33 cellular contexts compared by ENCODE assay signal in the genomic region with DNA sequence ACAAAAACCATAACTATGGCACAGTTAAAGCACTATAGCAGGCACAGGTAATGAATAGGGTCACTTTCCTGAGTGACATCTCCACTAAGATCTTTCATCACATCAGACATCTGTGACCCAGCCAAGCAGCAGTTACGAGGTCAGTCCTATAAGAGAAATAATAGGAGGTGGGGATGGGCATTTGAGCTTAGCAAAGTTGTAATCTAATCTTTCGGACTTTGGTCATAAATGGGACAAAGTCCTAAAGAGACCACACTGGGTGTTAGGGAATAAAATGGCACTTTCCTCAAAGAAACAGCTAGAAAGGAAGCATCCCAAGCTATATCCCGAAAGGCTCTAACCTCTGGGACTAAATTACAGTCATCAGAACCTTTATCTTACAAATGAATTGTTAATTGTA.
"Had no signal": no experiment of that assay in that cellular context is flagged by ENCODE, and none has a peak within 500 bp of the region (broad histone marks: within the 10 kb centered on the region; RNA-seq: fewer than 3 reads in every experiment).

No MANE protein-coding gene starts in this region.

- H3K4me1 Mint-ChIP-seq: activated naive CD4-positive, alpha-beta T cell treated with anti-CD3 and anti-CD28 coated beads, Interleukin-2, amount 10 ng/mL, durations not matched to agents 7 days and 5 days; activated naive CD8-positive, alpha-beta T cell treated with anti-CD3 and anti-CD28 coated beads for 36 hours had no signal

- H3K4me1 ChIP-seq: SJSA1 had no signal

- DNase-seq: activated B cell treated with CpG ODN at 0.5 μM for 24 hours; activated CD4-positive, alpha-beta memory T cell treated with anti-CD3 and anti-CD28 coated beads for 36 hours; activated CD4-positive, alpha-beta T cell treated with anti-CD3 and anti-CD28 coated beads for 4 hours; activated CD4-positive, alpha-beta T cell treated with anti-CD3 and anti-CD28 coated beads, Interleukin-2, amount 50 U/mL, for 1 hour; activated CD4-positive, CD25-positive, alpha-beta regulatory T cell treated with anti-CD3 and anti-CD28 coated beads, Interleukin-2, amount 50 U/mL, for 72 hours; activated CD8-positive, alpha-beta memory T cell treated with anti-CD3 and anti-CD28 coated beads, Interleukin-2, amount 50 U/mL, for 4 hours; activated naive CD4-positive, alpha-beta T cell treated with anti-CD3 and anti-CD28 coated beads, Interleukin-2, amount 10 ng/mL, durations not matched to agents 7 days and 5 days; activated naive CD8-positive, alpha-beta T cell treated with anti-CD3 and anti-CD28 coated beads for 36 hours; activated T-cell treated with anti-CD3 and anti-CD28 coated beads for 4 hours; activated T-cell treated with anti-CD3 and anti-CD28 coated beads, Interleukin-2, amount 50 U/mL, for 4 hours; amniotic stem cell; aorta; brain microvascular endothelial cell; Karpas-422; KBM-7; NCI-H1105 treated with DMSO at 0.1 percent for 48 hours; NCI-H1436; NCI-H1694; NCI-H2029; NCI-H510A; NCI-H526; NCI-H748 treated with DMSO at 0.1 percent for 48 hours; NK-92 treated with Interleukin-12 subunit alpha and Interleukin-12 subunit beta, amount 100 ng/mL, for 24 hours; PC-3; Peyer's patch; RPMI8226; SHP77 treated with DMSO at 0.1 percent for 48 hours; SK-N-SH had no signal

- H3K36me3 ChIP-seq: brain microvascular endothelial cell, Peyer's patch, SJSA1 had no signal

- H3K4me3 Mint-ChIP-seq: activated B cell treated with CpG ODN at 0.5 μM for 24 hours; activated CD4-positive, alpha-beta memory T cell treated with anti-CD3 and anti-CD28 coated beads for 36 hours; activated naive CD4-positive, alpha-beta T cell treated with anti-CD3 and anti-CD28 coated beads, Interleukin-2, amount 10 ng/mL, durations not matched to agents 7 days and 5 days; activated naive CD8-positive, alpha-beta T cell treated with anti-CD3 and anti-CD28 coated beads for 36 hours; activated T-cell treated with anti-CD3 and anti-CD28 coated beads, Interleukin-2, amount 50 U/mL, for 4 hours; activated T-helper 1 cell treated with anti-CD3 and anti-CD28 coated beads, Interleukin-12 subunit alpha, Interleukin-12 subunit beta, Interleukin-2, Interleukin-4 antibody, amounts not matched to agents 30 ng/mL and 10 ng/mL and 1 ng/mL, durations not matched to agents 14 hours and 24 hours and 36 hours; IgD-negative memory B cell; T-helper 1 cell treated with Interleukin-12 subunit alpha and Interleukin-12 subunit beta and Interleukin-4 antibody, amounts not matched to agents 30 μg/mL and 1 μg/mL, for 36 hours; T-helper 2 cell treated with Interferon-gamma antibody and Interleukin-4, amounts not matched to agents 5 μg/mL and 100 μg/mL, for 36 hours had no signal

- H3K36me3 Mint-ChIP-seq: activated CD4-positive, alpha-beta memory T cell treated with anti-CD3 and anti-CD28 coated beads for 36 hours; activated naive CD4-positive, alpha-beta T cell treated with anti-CD3 and anti-CD28 coated beads, Interleukin-2, amount 10 ng/mL, durations not matched to agents 7 days and 5 days; activated naive CD8-positive, alpha-beta T cell treated with anti-CD3 and anti-CD28 coated beads for 36 hours; IgD-negative memory B cell had no signal

- H3K4me2 ChIP-seq: SK-N-SH had no signal

- H3K9me2 ChIP-seq: SK-N-SH had no signal

- H3K9me3 Mint-ChIP-seq: activated B cell treated with CpG ODN at 0.5 μM for 24 hours; activated CD4-positive, alpha-beta memory T cell treated with anti-CD3 and anti-CD28 coated beads for 36 hours; activated naive CD4-positive, alpha-beta T cell treated with anti-CD3 and anti-CD28 coated beads, Interleukin-2, amount 10 ng/mL, durations not matched to agents 7 days and 5 days; activated naive CD8-positive, alpha-beta T cell treated with anti-CD3 and anti-CD28 coated beads for 36 hours; activated T-cell treated with anti-CD3 and anti-CD28 coated beads, Interleukin-2, amount 50 U/mL, for 4 hours; activated T-helper 1 cell treated with anti-CD3 and anti-CD28 coated beads, Interleukin-12 subunit alpha, Interleukin-12 subunit beta, Interleukin-2, Interleukin-4 antibody, amounts not matched to agents 30 ng/mL and 10 ng/mL and 1 ng/mL, durations not matched to agents 14 hours and 24 hours and 36 hours; IgD-negative memory B cell; T-helper 1 cell treated with Interleukin-12 subunit alpha and Interleukin-12 subunit beta and Interleukin-4 antibody, amounts not matched to agents 30 μg/mL and 1 μg/mL, for 36 hours; T-helper 2 cell treated with Interferon-gamma antibody and Interleukin-4, amounts not matched to agents 5 μg/mL and 100 μg/mL, for 36 hours had no signal

- H3K27me3 ChIP-seq: brain microvascular endothelial cell, Peyer's patch, SJSA1 had no signal

- H3K27ac Mint-ChIP-seq: activated B cell treated with CpG ODN at 0.5 μM for 24 hours; activated CD4-positive, alpha-beta memory T cell treated with anti-CD3 and anti-CD28 coated beads for 36 hours; activated naive CD4-positive, alpha-beta T cell treated with anti-CD3 and anti-CD28 coated beads, Interleukin-2, amount 10 ng/mL, durations not matched to agents 7 days and 5 days; activated naive CD8-positive, alpha-beta T cell treated with anti-CD3 and anti-CD28 coated beads for 36 hours; activated T-helper 1 cell treated with anti-CD3 and anti-CD28 coated beads, Interleukin-12 subunit alpha, Interleukin-12 subunit beta, Interleukin-2, Interleukin-4 antibody, amounts not matched to agents 30 ng/mL and 10 ng/mL and 1 ng/mL, durations not matched to agents 14 hours and 24 hours and 36 hours; IgD-negative memory B cell; T-helper 1 cell treated with Interleukin-12 subunit alpha and Interleukin-12 subunit beta and Interleukin-4 antibody, amounts not matched to agents 30 μg/mL and 1 μg/mL, for 36 hours; T-helper 2 cell treated with Interferon-gamma antibody and Interleukin-4, amounts not matched to agents 5 μg/mL and 100 μg/mL, for 36 hours had no signal

- H3K27ac ChIP-seq: brain microvascular endothelial cell, Peyer's patch, SJSA1 had no signal

- H3K9me3 ChIP-seq: Peyer's patch, SJSA1, SK-N-SH had no signal

- H3K27me3 Mint-ChIP-seq: activated B cell treated with CpG ODN at 0.5 μM for 24 hours; activated CD4-positive, alpha-beta memory T cell treated with anti-CD3 and anti-CD28 coated beads for 36 hours; activated naive CD4-positive, alpha-beta T cell treated with anti-CD3 and anti-CD28 coated beads, Interleukin-2, amount 10 ng/mL, durations not matched to agents 7 days and 5 days; activated naive CD8-positive, alpha-beta T cell treated with anti-CD3 and anti-CD28 coated beads for 36 hours; IgD-negative memory B cell had no signal

- H3K4me3 ChIP-seq: Peyer's patch, SJSA1 had no signal
